Comparison of ENCODE assay signal across 25 cellular contexts in genomic region chr19:29364999-29365398, GRCh38.
"Had no signal": no experiment of that assay in that cellular context is flagged by ENCODE, and none has a peak within 500 bp of the region (broad histone marks: within the 10 kb centered on the region; RNA-seq: fewer than 3 reads in every experiment).

No MANE protein-coding gene starts in this region.

- H3K4me1 Mint-ChIP-seq: stimulated activated naive B cell treated with anti-CD40 and anti-IgM and Interleukin-4, amounts not matched to agents 10 μg/mL and 1 μg/mL and 100 μg/mL, for 72 hours had no signal

- H3K27ac ChIP-seq: dorsolateral prefrontal cortex, epithelial cell of prostate, gastrocnemius medialis, heart left ventricle, hepatocyte, left lung, ovary, right lobe of liver, transverse colon, upper lobe of right lung, uterus had no signal

- ATAC-seq: esophagus mucosa; gastrocnemius medialis; heart left ventricle; left cardiac atrium; left lung; naive thymus-derived CD4-positive, alpha-beta T cell; right lobe of liver; stimulated activated naive B cell treated with anti-CD40 and anti-IgM and Interleukin-4, amounts not matched to agents 10 μg/mL and 1 μg/mL and 100 μg/mL, for 72 hours; upper lobe of right lung had no signal

- H3K27me3 ChIP-seq: dorsolateral prefrontal cortex, ovary, right lobe of liver, transverse colon, uterus had no signal

- H3K36me3 ChIP-seq: gastrocnemius medialis, heart left ventricle, left lung, ovary, right lobe of liver, transverse colon, upper lobe of right lung, uterus had no signal

- H3K9me3 Mint-ChIP-seq: endodermal cell; stimulated activated naive CD8-positive, alpha-beta T cell treated with anti-CD3 and anti-CD28 coated beads, Interleukin-15, Interleukin-2, amounts not matched to agents 100 ng/mL and 50 ng/mL, for 24 hours had no signal

- H3K4me3 Mint-ChIP-seq: endodermal cell; naive thymus-derived CD4-positive, alpha-beta T cell; stimulated activated naive B cell treated with anti-CD40 and anti-IgM and Interleukin-4, amounts not matched to agents 10 μg/mL and 1 μg/mL and 100 μg/mL, for 72 hours; stimulated activated naive CD8-positive, alpha-beta T cell treated with anti-CD3 and anti-CD28 coated beads, Interleukin-15, Interleukin-2, amounts not matched to agents 100 ng/mL and 50 ng/mL, for 24 hours had no signal

- H3K4me3 ChIP-seq: dorsolateral prefrontal cortex, gastrocnemius medialis, heart left ventricle, hepatocyte, left lung, ovary, right lobe of liver, transverse colon, upper lobe of right lung, uterus had no signal

- H3K27ac Mint-ChIP-seq: endodermal cell; naive thymus-derived CD4-positive, alpha-beta T cell; stimulated activated naive B cell treated with anti-CD40 and anti-IgM and Interleukin-4, amounts not matched to agents 10 μg/mL and 1 μg/mL and 100 μg/mL, for 72 hours; stimulated activated naive CD8-positive, alpha-beta T cell treated with anti-CD3 and anti-CD28 coated beads, Interleukin-15, Interleukin-2, amounts not matched to agents 100 ng/mL and 50 ng/mL, for 24 hours had no signal

- DNase-seq: dorsolateral prefrontal cortex; effector CD4-positive, alpha-beta T cell; foreskin fibroblast; gastrocnemius medialis; heart left ventricle; left cardiac atrium; left lung; mesenchymal stem cell; midbrain; naive thymus-derived CD4-positive, alpha-beta T cell; occipital lobe; ovary; right lobe of liver; small intestine; stimulated activated CD4-positive, alpha-beta T cell treated with anti-CD3 and anti-CD28 coated beads, Interleukin-15, amount 100 ng/mL, for 24 hours; stimulated activated CD4-positive, alpha-beta T cell treated with anti-CD3 and anti-CD28 coated beads, Interleukin-2, amount 100 ng/mL, for 48 hours; stimulated activated naive B cell treated with anti-CD40 and anti-IgM and Interleukin-4, amounts not matched to agents 10 μg/mL and 1 μg/mL and 100 μg/mL, for 72 hours; transverse colon; upper lobe of right lung; uterus had no signal

- H3K4me1 ChIP-seq: gastrocnemius medialis, heart left ventricle, left lung, right lobe of liver, transverse colon, upper lobe of right lung, uterus had no signal

- H3K36me3 Mint-ChIP-seq: naive thymus-derived CD4-positive, alpha-beta T cell; stimulated activated naive B cell treated with anti-CD40 and anti-IgM and Interleukin-4, amounts not matched to agents 10 μg/mL and 1 μg/mL and 100 μg/mL, for 72 hours had no signal

- H3K9me3 ChIP-seq: gastrocnemius medialis, ovary, right lobe of liver, uterus had no signal
